ENCODE assay signal across 8 cellular contexts in the genomic region with DNA sequence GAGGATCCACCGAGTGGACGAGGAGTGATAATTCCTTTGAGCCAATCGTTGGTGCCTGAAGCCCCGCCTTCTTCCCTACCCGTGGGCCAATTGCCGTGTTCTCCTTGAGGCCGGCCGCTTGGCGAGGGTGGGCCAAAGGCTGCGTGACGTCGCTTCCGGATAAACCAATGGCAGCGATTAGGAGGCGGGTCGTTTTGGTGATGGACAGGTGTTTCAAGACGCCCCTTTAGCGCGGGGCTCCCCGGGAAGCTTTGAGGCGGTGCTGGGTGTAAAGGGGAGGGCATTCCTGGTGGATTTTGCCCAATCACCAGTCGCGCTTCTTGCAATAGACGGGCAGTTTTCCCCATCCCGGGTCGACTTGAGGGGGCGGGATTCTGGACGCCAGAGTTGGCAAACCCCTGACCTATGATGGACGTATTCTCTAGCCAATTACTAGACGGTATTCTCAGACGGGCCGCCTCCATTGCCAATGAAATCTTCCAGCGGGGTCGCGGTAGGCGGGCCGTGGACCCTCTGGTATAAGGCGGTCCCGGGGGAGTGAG. TPM values are rescaled to one million over a fixed set of nuclear protein-coding genes. Genes with fewer than 3 reads are reported as not detected.
DNase-seq lines count a peak whose midpoint lies in the region; ATAC-seq and TF ChIP-seq lines count a peak whose summit lies in the region.

No MANE protein-coding gene starts in this region.

- no peaks in the 10 kb centered on the region for H3K9me2 ChIP-seq in GM23338 (ENCODE audit: insufficient read depth)

- DNase-seq in DMS53 (lab: John Stamatoyannopoulos, UW) (peak; percentile 99), GM23338 (ENCODE audit: low spot score) (peak; percentile 100), Kasumi-1 (lab: John Stamatoyannopoulos, UW) (peak; percentile 99 to 100), RKO (ENCODE audit: low spot score) (peak; percentile 100), fibroblast of lung (ENCODE audit: low read depth in 2 of 2) (peak; percentile 100), naive B cell (peak; percentile 99)
- DNase-seq in stimulated activated effector memory CD8-positive, alpha-beta T cell treated with anti-CD3 and anti-CD28 coated beads, Interleukin-12 subunit alpha, Interleukin-12 subunit beta, amount 100 ng/mL, for 72 hours (ENCODE audit: low spot score in 2 of 2), result peak; percentile 92 to 99

- H3K79me2 ChIP-seq in GM23338 (replicated peaks; ENCODE audit: insufficient read depth), result peaks cover 44% of the 10 kb centered on the region
- peaks cover 37% of the 10 kb centered on the region for H3K79me2 ChIP-seq in fibroblast of lung (ENCODE audit: control insufficient read depth, insufficient read depth, low read length)

- TF ChIP-seq CTCF in GM23338 (conservative IDR thresholded peaks at IDR 0.05; ENCODE audit: low read depth in 2 of 2) (no peak), fibroblast of lung (conservative IDR thresholded peaks at IDR 0.05 in 1 of 2, IDR thresholded peaks at IDR 0.05 in 1 of 2; ENCODE audit: low read depth in 1 of 2, low read length in 2 of 2) (no peak)

- H3K27me3 ChIP-seq in GM23338 (ENCODE audit: insufficient read depth), result no peaks in the 10 kb centered on the region
- no peaks in the 10 kb centered on the region for H3K27me3 ChIP-seq in fibroblast of lung (ENCODE audit: control insufficient read depth, insufficient read depth, low read length)

- H3K9me3 Mint-ChIP-seq in GM23338 (no peaks in the 10 kb centered on the region; the same call in 1 of the 3 replicates), naive B cell (no peaks in the 10 kb centered on the region)
- H3K9me3 Mint-ChIP-seq in activated T-helper 17 cell treated with anti-CD3 and anti-CD28 coated beads, Interleukin-2, amount 50 U/mL, for 72 hours, result no peaks in the 10 kb centered on the region
- no peaks in the 10 kb centered on the region for H3K9me3 Mint-ChIP-seq in stimulated activated effector memory CD8-positive, alpha-beta T cell treated with anti-CD3 and anti-CD28 coated beads, Interleukin-12 subunit alpha, Interleukin-12 subunit beta, amount 100 ng/mL, for 72 hours

- peak overlapping the region; percentile 95 for H3K4me3 ChIP-seq in GM23338
- peak overlapping the region; percentile 76 to 99 (median 90) for H3K4me3 ChIP-seq in fibroblast of lung (replicated peaks in 1 of 4; ENCODE audit: control extremely low read depth in 1 of 4, insufficient read depth in 1 of 4, low read depth in 3 of 4, low read length in 4 of 4)

- H3K36me3 ChIP-seq in GM23338 (ENCODE audit: insufficient read depth), result peaks cover 14% of the 10 kb centered on the region
- peaks cover 2% of the 10 kb centered on the region for H3K36me3 ChIP-seq in fibroblast of lung (ENCODE audit: control insufficient read depth, insufficient read depth, low read length)

- no peak overlapping the region for H2AFZ ChIP-seq in GM23338
- H2AFZ ChIP-seq in fibroblast of lung (ENCODE audit: low read length), result peak overlapping the region; percentile 99

- H3K27me3 Mint-ChIP-seq in GM23338 (ENCODE audit: insufficient read depth, low read depth, poor library complexity) (peaks cover 35% of the 10 kb centered on the region), naive B cell (no peaks in the 10 kb centered on the region)
- H3K27me3 Mint-ChIP-seq in activated T-helper 17 cell treated with anti-CD3 and anti-CD28 coated beads, Interleukin-2, amount 50 U/mL, for 72 hours, result no peaks in the 10 kb centered on the region

- peak; percentile 64 for ATAC-seq in GM23338
- ATAC-seq in activated T-helper 17 cell treated with anti-CD3 and anti-CD28 coated beads, Interleukin-2, amount 50 U/mL, for 72 hours (replicated peaks), result peak; percentile 83
- peak; percentile 70 to 72 for ATAC-seq in naive B cell (ENCODE audit: low read depth in 2 of 2)
- peak; percentile 87 for ATAC-seq in stimulated activated effector memory CD8-positive, alpha-beta T cell treated with anti-CD3 and anti-CD28 coated beads, Interleukin-12 subunit alpha, Interleukin-12 subunit beta, amount 100 ng/mL, for 72 hours

- H3K4me1 ChIP-seq in GM23338 (ENCODE audit: insufficient read depth), result peaks cover 25% of the 10 kb centered on the region
- H3K4me1 ChIP-seq in fibroblast of lung (ENCODE audit: control insufficient read depth, extremely low read depth, insufficient read depth, low read length), result peaks cover 7% of the 10 kb centered on the region

- H3K4me3 Mint-ChIP-seq in GM23338 (peak overlapping the region; percentile 91), naive B cell (peak overlapping the region; percentile 91 to 100 (median 98))
- H3K4me3 Mint-ChIP-seq in activated T-helper 17 cell treated with anti-CD3 and anti-CD28 coated beads, Interleukin-2, amount 50 U/mL, for 72 hours, result peak overlapping the region; percentile 94
- H3K4me3 Mint-ChIP-seq in stimulated activated effector memory CD8-positive, alpha-beta T cell treated with anti-CD3 and anti-CD28 coated beads, Interleukin-12 subunit alpha, Interleukin-12 subunit beta, amount 100 ng/mL, for 72 hours, result peak overlapping the region; percentile 93

- H3K27ac Mint-ChIP-seq in GM23338, result peak overlapping the region; percentile 100
- H3K27ac Mint-ChIP-seq in activated T-helper 17 cell treated with anti-CD3 and anti-CD28 coated beads, Interleukin-2, amount 50 U/mL, for 72 hours, result peak overlapping the region; percentile 99
- peak overlapping the region; percentile 98 to 100 (median 99) for H3K27ac Mint-ChIP-seq in naive B cell
- peak overlapping the region; percentile 99 for H3K27ac Mint-ChIP-seq in stimulated activated effector memory CD8-positive, alpha-beta T cell treated with anti-CD3 and anti-CD28 coated beads, Interleukin-12 subunit alpha, Interleukin-12 subunit beta, amount 100 ng/mL, for 72 hours

- H3K4me2 ChIP-seq in GM23338 (peak overlapping the region; percentile 84), fibroblast of lung (ENCODE audit: extremely low read depth, insufficient read depth, low read length) (peak overlapping the region; percentile 89)

- H3K36me3 Mint-ChIP-seq in GM23338 (ENCODE audit: low read depth) (peaks cover 28% of the 10 kb centered on the region), naive B cell (no peaks in the 10 kb centered on the region)
- H3K36me3 Mint-ChIP-seq in activated T-helper 17 cell treated with anti-CD3 and anti-CD28 coated beads, Interleukin-2, amount 50 U/mL, for 72 hours (ENCODE audit: low read depth), result peaks cover 53% of the 10 kb centered on the region
- peaks cover 60% of the 10 kb centered on the region for H3K36me3 Mint-ChIP-seq in stimulated activated effector memory CD8-positive, alpha-beta T cell treated with anti-CD3 and anti-CD28 coated beads, Interleukin-12 subunit alpha, Interleukin-12 subunit beta, amount 100 ng/mL, for 72 hours

- H3K4me1 Mint-ChIP-seq in GM23338 (peaks cover 23% of the 10 kb centered on the region), naive B cell (peaks cover 47 to 68% (median 54%) of the 10 kb centered on the region in 3 donors)
- H3K4me1 Mint-ChIP-seq in activated T-helper 17 cell treated with anti-CD3 and anti-CD28 coated beads, Interleukin-2, amount 50 U/mL, for 72 hours, result peaks cover 19% of the 10 kb centered on the region
- peaks cover 61% of the 10 kb centered on the region for H3K4me1 Mint-ChIP-seq in stimulated activated effector memory CD8-positive, alpha-beta T cell treated with anti-CD3 and anti-CD28 coated beads, Interleukin-12 subunit alpha, Interleukin-12 subunit beta, amount 100 ng/mL, for 72 hours

- peaks cover 36% of the 10 kb centered on the region for H3F3A ChIP-seq in GM23338 (replicated peaks; ENCODE audit: low read depth)

- peak overlapping the region; percentile 98 for H3K27ac ChIP-seq in GM23338 (ENCODE audit: low read depth)
- H3K27ac ChIP-seq in fibroblast of lung (ENCODE audit: insufficient read depth, low read length), result peak overlapping the region; percentile 98

- no peaks in the 10 kb centered on the region for H3K9me3 ChIP-seq in fibroblast of lung (ENCODE audit: control insufficient read depth, insufficient read depth, low read depth, low read length)

- H4K20me1 ChIP-seq in GM23338 (replicated peaks; ENCODE audit: insufficient read depth) (peaks cover 23% of the 10 kb centered on the region), fibroblast of lung (ENCODE audit: control insufficient read depth, extremely low read depth, insufficient read depth, low read length) (no peaks in the 10 kb centered on the region)

- peak overlapping the region; percentile 91 for H3K9ac ChIP-seq in fibroblast of lung (ENCODE audit: insufficient read depth, low read length)

RNA-seq across cellular contexts. Expression of a gene that starts 0.3 kb away (rescaled TPM):
- total RNA-seq in GM23338 (2014; rRNA removed; shearing (Covaris generic)), result 700 and 762 TPM in 2 replicates
- polyA plus RNA-seq in GM23338 (2016; fragmentation: Nextera tagmentation; extraction: Ambion mirVana), result 587 and 590 TPM in 2 replicates
- total RNA-seq in activated T-helper 17 cell treated with anti-CD3 and anti-CD28 coated beads, Interleukin-2, amount 50 U/mL, for 72 hours, result 100 to 1,000 TPM; 183 to 345 TPM
- 261 and 298 TPM in 2 replicates for total RNA-seq in fibroblast of lung
- polyA plus RNA-seq in fibroblast of lung, result 184 and 288 TPM in 2 replicates
- 184 and 274 TPM in 2 replicates for polyA plus RNA-seq in fibroblast of lung (2012)
- 306 and 417 TPM in 2 replicates for polyA minus RNA-seq in fibroblast of lung (ENCODE audit: low replicate concordance)
- polyA plus RNA-seq in naive B cell (ENCODE audit: low read depth in 6 of 6), result 100 to 1,000 TPM; 175 to 363 (median 192) TPM

RNA-seq across cellular contexts. Expression of a gene that starts 11.0 kb away (rescaled TPM):
- total RNA-seq in GM23338 (2014; rRNA removed; shearing (Covaris generic)), result 30.6 and 61.3 TPM in 2 replicates
- polyA plus RNA-seq in GM23338 (2016; fragmentation: Nextera tagmentation; extraction: Ambion mirVana), result 102 and 114 TPM in 2 replicates
- 10 to 100 TPM; 61.1 to 80.5 TPM for total RNA-seq in activated T-helper 17 cell treated with anti-CD3 and anti-CD28 coated beads, Interleukin-2, amount 50 U/mL, for 72 hours
- total RNA-seq in fibroblast of lung, result 2.6 and 4.8 TPM in 2 replicates
- polyA plus RNA-seq in fibroblast of lung, result 5.0 and 9.8 TPM in 2 replicates
- 16.4 and 30.3 TPM in 2 replicates for polyA plus RNA-seq in fibroblast of lung (2012)
- polyA minus RNA-seq in fibroblast of lung (ENCODE audit: low replicate concordance), result 8.0 and 10.2 TPM in 2 replicates
- polyA plus RNA-seq in naive B cell (ENCODE audit: low read depth in 6 of 6), result 10 to 100 TPM in 4 of 6 donors, 1 to 10 TPM in 2; 8.0 to 12.7 (median 10.6) TPM

RNA-seq across cellular contexts. Expression of a gene that starts 11.1 kb away (rescaled TPM):
- 89.3 and 164 TPM in 2 replicates for total RNA-seq in GM23338 (2014; rRNA removed; shearing (Covaris generic))
- polyA plus RNA-seq in GM23338 (2016; fragmentation: Nextera tagmentation; extraction: Ambion mirVana) (57.4 and 72.4 TPM in 2 replicates), fibroblast of lung (22.0 TPM in 2 replicates), naive B cell (ENCODE audit: low read depth in 6 of 6) (10 to 100 TPM; 39.3 to 60.5 (median 52.4) TPM)
- 100 to 1,000 TPM; 150 to 218 TPM for total RNA-seq in activated T-helper 17 cell treated with anti-CD3 and anti-CD28 coated beads, Interleukin-2, amount 50 U/mL, for 72 hours
- 55.2 and 61.1 TPM in 2 replicates for total RNA-seq in fibroblast of lung
- 51.0 and 63.9 TPM in 2 replicates for polyA plus RNA-seq in fibroblast of lung (2012)
- polyA minus RNA-seq in fibroblast of lung (ENCODE audit: low replicate concordance), result 93.7 and 106 TPM in 2 replicates

RNA-seq across cellular contexts. Expression of a gene that starts 12.6 kb away (rescaled TPM):
- total RNA-seq in GM23338 (2014; rRNA removed; shearing (Covaris generic)), result 3.1 and 5.7 TPM in 2 replicates
- polyA plus RNA-seq in GM23338 (2016; fragmentation: Nextera tagmentation; extraction: Ambion mirVana) (2.6 and 2.8 TPM in 2 replicates), fibroblast of lung (0.06 and 0.15 TPM in 2 replicates), naive B cell (ENCODE audit: low read depth in 6 of 6) (under 1 TPM in 4 of 6 donors, not detected in 2; 0.19 to 0.47 (median 0.26) TPM)
- total RNA-seq in activated T-helper 17 cell treated with anti-CD3 and anti-CD28 coated beads, Interleukin-2, amount 50 U/mL, for 72 hours, result 1 to 10 TPM; 8.5 to 8.6 TPM
- 0.26 and 0.33 TPM in 2 replicates for total RNA-seq in fibroblast of lung
- polyA plus RNA-seq in fibroblast of lung (2012), result 0.23 and 0.29 TPM in 2 replicates
- polyA minus RNA-seq in fibroblast of lung (ENCODE audit: low replicate concordance), result 0.82 TPM in 1 of 2 replicates, not detected in the other

RNA-seq across cellular contexts. Expression of a gene that starts 14.2 kb away (rescaled TPM):
- 46.8 and 63.4 TPM in 2 replicates for total RNA-seq in GM23338 (2014; rRNA removed; shearing (Covaris generic))
- polyA plus RNA-seq in GM23338 (2016; fragmentation: Nextera tagmentation; extraction: Ambion mirVana) (77.3 and 79.3 TPM in 2 replicates), fibroblast of lung (20.0 and 24.0 TPM in 2 replicates), naive B cell (ENCODE audit: low read depth in 6 of 6) (not detected)
- total RNA-seq in activated T-helper 17 cell treated with anti-CD3 and anti-CD28 coated beads, Interleukin-2, amount 50 U/mL, for 72 hours, result 1 to 10 TPM in 1 of 2 donors, under 1 TPM in 1; 0.93 to 4.3 TPM
- 18.0 and 31.2 TPM in 2 replicates for total RNA-seq in fibroblast of lung
- polyA plus RNA-seq in fibroblast of lung (2012), result 28.9 and 30.9 TPM in 2 replicates
- 33.9 and 42.6 TPM in 2 replicates for polyA minus RNA-seq in fibroblast of lung (ENCODE audit: low replicate concordance)

Comparison
In these comparisons a context has a peak if more than half of its experiments do, and no peak if none do; other contexts are left out.
1. Peak in every context shown above with its lines: DNase-seq, ATAC-seq, H3K4me3 ChIP-seq and H3K27ac ChIP-seq.